Comparison of ENCODE assay signal across 1 cellular context in the genomic region with DNA sequence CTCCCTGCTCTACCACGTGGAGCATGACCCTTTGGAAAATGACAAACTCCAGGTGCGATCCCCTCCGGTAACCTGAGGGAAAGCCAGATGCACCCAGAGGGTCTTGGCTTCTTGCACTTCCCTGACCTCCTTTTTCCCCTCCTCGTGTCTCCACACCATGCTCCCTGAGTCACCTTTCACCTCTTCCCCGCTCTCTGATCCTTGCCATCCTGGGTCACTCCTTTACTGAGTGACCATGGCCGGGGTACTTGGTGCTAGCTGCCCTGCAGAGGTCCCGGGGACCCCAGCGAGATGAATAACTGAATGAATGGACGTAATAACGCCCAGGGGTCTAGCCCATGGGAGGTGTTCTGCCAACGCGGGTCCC.
TF ChIP-seq lines count a peak whose summit lies in the region.

No MANE protein-coding gene starts in this region.

TF ChIP-seq in A549, 52 proteins besides CTCF, POLR2A, EP300 and RAD21 (continued from another document):
- no peak for TF ChIP-seq FOSL2 (IDR thresholded peaks at IDR 0.05)
- TF ChIP-seq FOSL2 (CRISPR knock-in tag; IDR thresholded peaks at IDR 0.05), result no peak
- no peak for TF ChIP-seq RNF2 (IDR thresholded peaks at IDR 0.05; ENCODE audit: borderline replicate concordance, low read depth)
